ENCODE assay signal across 1 cellular context in genomic region chr2:25340340-25340886, GRCh38.
TF ChIP-seq lines count a peak whose summit lies in the region.

No MANE protein-coding gene starts in this region.

TF ChIP-seq in HepG2, 621 proteins besides CTCF, POLR2A, EP300 and RAD21 (continued from another document and continues in another):
- TF ChIP-seq ZNF318 (CRISPR knock-in tag; IDR thresholded peaks at IDR 0.05), result no peak
- TF ChIP-seq MLXIP (CRISPR knock-in tag; IDR thresholded peaks at IDR 0.05; ENCODE audit: borderline replicate concordance), result no peak
- peak; percentile 66; the same call in 1 of the 2 replicates for TF ChIP-seq ZNF746 (CRISPR knock-in tag; IDR thresholded peaks at IDR 0.05)
- TF ChIP-seq PHB2 (IDR thresholded peaks at IDR 0.05; ENCODE audit: partially characterized antibody), result no peak
- peak; percentile 2; the same call in 1 of the 2 replicates for TF ChIP-seq HOXA3 (CRISPR knock-in tag; IDR thresholded peaks at IDR 0.05)
- TF ChIP-seq RFX5 (IDR thresholded peaks at IDR 0.05; ENCODE audit: low read depth, low read length), result no peak
- no peak for TF ChIP-seq MIER2 (CRISPR knock-in tag; IDR thresholded peaks at IDR 0.05)
- TF ChIP-seq NR2F2 (IDR thresholded peaks at IDR 0.05; ENCODE audit: borderline replicate concordance, low read depth), result no peak
- no peak for TF ChIP-seq ZNF180 (CRISPR knock-in tag; IDR thresholded peaks at IDR 0.05; ENCODE audit: borderline replicate concordance, low read depth)
- no peak for TF ChIP-seq ZNF124 (CRISPR knock-in tag; IDR thresholded peaks at IDR 0.05)
- no peak for TF ChIP-seq ZNF800 (CRISPR knock-in tag; IDR thresholded peaks at IDR 0.05)
- no peak for TF ChIP-seq NFIC (IDR thresholded peaks at IDR 0.05; ENCODE audit: low read length)
- TF ChIP-seq ZNF292 (CRISPR knock-in tag; IDR thresholded peaks at IDR 0.05; ENCODE audit: borderline replicate concordance, low read depth), result no peak
- no peak for TF ChIP-seq ZNF644 (CRISPR knock-in tag; IDR thresholded peaks at IDR 0.05; ENCODE audit: low read depth)
- TF ChIP-seq ZNF724P (CRISPR knock-in tag; IDR thresholded peaks at IDR 0.05; ENCODE audit: borderline replicate concordance), result no peak
- TF ChIP-seq ATF2 (CRISPR knock-in tag; IDR thresholded peaks at IDR 0.05), result no peak
- TF ChIP-seq SNAPC4 (CRISPR knock-in tag; IDR thresholded peaks at IDR 0.05), result no peak
- no peak for TF ChIP-seq THYN1 (CRISPR knock-in tag; IDR thresholded peaks at IDR 0.05; ENCODE audit: borderline replicate concordance, low read depth)
- TF ChIP-seq KLF16 (CRISPR knock-in tag; IDR thresholded peaks at IDR 0.05), result 0 out of 4 replicates have a peak, but pooled peaks of 1 of the 2 experiments have one; percentile 7
- TF ChIP-seq SRSF4 (IDR thresholded peaks at IDR 0.05; ENCODE audit: low read depth, low read length, poor library complexity, severe bottlenecking), result no peak
- no peak for TF ChIP-seq CREB3 (CRISPR knock-in tag; IDR thresholded peaks at IDR 0.05)
- TF ChIP-seq ZNF747 (CRISPR knock-in tag; IDR thresholded peaks at IDR 0.05; ENCODE audit: borderline replicate concordance), result no peak
- TF ChIP-seq ZNF446 (CRISPR knock-in tag; IDR thresholded peaks at IDR 0.05), result 0 out of 2 replicates have a peak, but pooled peaks have one; percentile 37
- no peak for TF ChIP-seq ZBTB3 (CRISPR knock-in tag; IDR thresholded peaks at IDR 0.05; ENCODE audit: borderline replicate concordance, low read depth)
- TF ChIP-seq KLF12 (CRISPR knock-in tag; IDR thresholded peaks at IDR 0.05; ENCODE audit: borderline replicate concordance), result no peak
- no peak for TF ChIP-seq STAT5B (CRISPR knock-in tag; IDR thresholded peaks at IDR 0.05)
- TF ChIP-seq AHR (CRISPR knock-in tag; IDR thresholded peaks at IDR 0.05), result peak; percentile 73; the same call in 1 of the 2 replicates
- TF ChIP-seq TIGD3 (CRISPR knock-in tag; IDR thresholded peaks at IDR 0.05; ENCODE audit: borderline replicate concordance), result no peak
- TF ChIP-seq ZFAT (CRISPR knock-in tag; conservative IDR thresholded peaks at IDR 0.05), result no peak
- no peak for TF ChIP-seq IKZF4 (CRISPR knock-in tag; IDR thresholded peaks at IDR 0.05; ENCODE audit: borderline replicate concordance, low read depth, not compliant biosample characterization)
- TF ChIP-seq FOXK2 (IDR thresholded peaks at IDR 0.05), result no peak
- TF ChIP-seq TRAFD1 (CRISPR knock-in tag; IDR thresholded peaks at IDR 0.05; ENCODE audit: borderline replicate concordance), result no peak
- TF ChIP-seq TBX2 (CRISPR knock-in tag; IDR thresholded peaks at IDR 0.05; ENCODE audit: borderline replicate concordance), result no peak
- TF ChIP-seq NCOA1 (CRISPR knock-in tag; IDR thresholded peaks at IDR 0.05), result no peak
